14 cellular contexts compared by ENCODE assay signal in the genomic region with DNA sequence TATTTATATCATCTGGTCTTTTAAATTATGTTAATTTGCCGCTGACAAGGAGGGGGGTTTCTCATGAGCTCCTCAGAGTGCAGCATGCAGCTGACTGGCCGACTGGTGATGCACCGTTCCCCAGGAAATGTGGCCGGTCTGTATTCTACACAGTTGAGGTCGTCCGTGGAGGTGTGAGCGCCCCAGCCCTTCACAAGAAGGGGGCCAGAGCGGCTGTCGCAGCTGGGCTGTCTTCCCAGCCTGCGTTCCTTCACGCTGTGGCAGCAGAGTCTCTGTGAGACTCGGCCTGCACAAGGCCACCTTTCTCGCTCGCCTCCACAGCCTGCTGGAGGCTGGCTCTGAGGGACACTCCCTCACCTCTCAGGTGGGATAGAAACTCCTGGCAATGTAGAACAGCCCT.
"Had no signal": no experiment of that assay in that cellular context is flagged by ENCODE, and none has a peak within 500 bp of the region (broad histone marks: within the 10 kb centered on the region; RNA-seq: fewer than 3 reads in every experiment).

No MANE protein-coding gene starts in this region.

- H3K27me3 ChIP-seq: esophagus muscularis mucosa, gastrocnemius medialis, ovary, right atrium auricular region had no signal

- H3K36me3 ChIP-seq: ovary had no signal

- ATAC-seq: gastrocnemius medialis; left colon; naive thymus-derived CD4-positive, alpha-beta T cell had no signal

- H3K27me3 Mint-ChIP-seq: naive thymus-derived CD4-positive, alpha-beta T cell had no signal

- H3K27ac ChIP-seq: epithelial cell of prostate, esophagus muscularis mucosa, gastrocnemius medialis, ovary, right atrium auricular region had no signal

- DNase-seq: effector memory CD4-positive, alpha-beta T cell; gastrocnemius medialis; left colon; mesendoderm; naive thymus-derived CD4-positive, alpha-beta T cell; ovary; small intestine; stimulated activated CD4-positive, alpha-beta T cell treated with anti-CD3 and anti-CD28 coated beads, Interleukin-12 subunit alpha, Interleukin-12 subunit beta, amount 100 ng/mL, for 4 hours; stimulated activated naive CD4-positive, alpha-beta T cell treated with Interleukin-2 at 50 U/mL for 16 hours; trophoblast cell had no signal

- H3K9me3 ChIP-seq: esophagus muscularis mucosa, gastrocnemius medialis, ovary, right atrium auricular region had no signal

- H3K4me3 ChIP-seq: esophagus muscularis mucosa, gastrocnemius medialis, lung, ovary, right atrium auricular region had no signal
